ENCODE assay signal across 21 cellular contexts in genomic region chr9:83133316-83133715, GRCh38.
"Had no signal": no experiment of that assay in that cellular context is flagged by ENCODE, and none has a peak within 500 bp of the region (broad histone marks: within the 10 kb centered on the region; RNA-seq: fewer than 3 reads in every experiment).

No MANE protein-coding gene starts in this region.

- H3K9me3 ChIP-seq: mucosa of descending colon, pancreas, sigmoid colon, thoracic aorta had no signal

- H3K4me3 Mint-ChIP-seq: effector memory CD8-positive, alpha-beta T cell; natural killer cell treated with Interleukin-12 subunit alpha and Interleukin-12 subunit beta and Interleukin-15 and Interleukin-18, amount 100 ng/mL, for 72 hours; neural progenitor cell; stimulated activated naive B cell treated with anti-CD40 and anti-IgM and Interleukin-4, amounts not matched to agents 10 μg/mL and 1 μg/mL and 100 μg/mL, for 72 hours; stimulated activated naive CD8-positive, alpha-beta T cell treated with anti-CD3 and anti-CD28 coated beads, Interleukin-15, amount 100 ng/mL, for 72 hours had no signal

- H3K4me3 ChIP-seq: mucosa of descending colon, neural progenitor cell, pancreas, sigmoid colon, skin epidermis, thoracic aorta had no signal

- H3K36me3 Mint-ChIP-seq: natural killer cell treated with Interleukin-12 subunit alpha and Interleukin-12 subunit beta and Interleukin-15 and Interleukin-18, amount 100 ng/mL, for 72 hours; neural progenitor cell; stimulated activated naive B cell treated with anti-CD40 and anti-IgM and Interleukin-4, amounts not matched to agents 10 μg/mL and 1 μg/mL and 100 μg/mL, for 72 hours had no signal

- H3K27me3 ChIP-seq: foreskin keratinocyte, neural progenitor cell, pancreas, sigmoid colon had no signal

- H3K4me1 Mint-ChIP-seq: stimulated activated naive B cell treated with anti-CD40 and anti-IgM and Interleukin-4, amounts not matched to agents 10 μg/mL and 1 μg/mL and 100 μg/mL, for 72 hours; stimulated activated naive CD8-positive, alpha-beta T cell treated with anti-CD3 and anti-CD28 coated beads, Interleukin-15, amount 100 ng/mL, for 72 hours had no signal

- ATAC-seq: effector memory CD8-positive, alpha-beta T cell; foreskin keratinocyte; natural killer cell treated with Interleukin-12 subunit alpha and Interleukin-12 subunit beta and Interleukin-15 and Interleukin-18, amount 100 ng/mL, for 72 hours; stimulated activated naive B cell treated with anti-CD40 and anti-IgM and Interleukin-4, amounts not matched to agents 10 μg/mL and 1 μg/mL and 100 μg/mL, for 72 hours; stimulated activated naive CD8-positive, alpha-beta T cell treated with anti-CD3 and anti-CD28 coated beads, Interleukin-15, amount 100 ng/mL, for 72 hours had no signal

- H3K27ac Mint-ChIP-seq: effector memory CD8-positive, alpha-beta T cell; natural killer cell treated with Interleukin-12 subunit alpha and Interleukin-12 subunit beta and Interleukin-15 and Interleukin-18, amount 100 ng/mL, for 72 hours; neural progenitor cell; progenitor cell of endocrine pancreas; stimulated activated naive B cell treated with anti-CD40 and anti-IgM and Interleukin-4, amounts not matched to agents 10 μg/mL and 1 μg/mL and 100 μg/mL, for 72 hours; stimulated activated naive CD8-positive, alpha-beta T cell treated with anti-CD3 and anti-CD28 coated beads, Interleukin-15, amount 100 ng/mL, for 72 hours had no signal

- H3K36me3 ChIP-seq: neural progenitor cell, pancreas, sigmoid colon, thoracic aorta had no signal

- H3K9me3 Mint-ChIP-seq: stimulated activated naive CD8-positive, alpha-beta T cell treated with anti-CD3 and anti-CD28 coated beads, Interleukin-15, amount 100 ng/mL, for 72 hours had no signal

- H3K9ac ChIP-seq: neural progenitor cell had no signal

- DNase-seq: effector memory CD8-positive, alpha-beta T cell; erythroblast; foreskin keratinocyte; head of caudate nucleus; hippocampal formation; nucleus accumbens; pancreas; retina; sigmoid colon; stimulated activated CD4-positive, alpha-beta T cell treated with anti-CD3 and anti-CD28 coated beads, Interleukin-2, amount 100 ng/mL, for 24 hours; stimulated activated CD4-positive, alpha-beta T cell treated with anti-CD3 and anti-CD28 coated beads, Interleukin-4, amount 100 ng/mL, for 4 hours; stimulated activated naive B cell treated with anti-CD40 and anti-IgM and Interleukin-4, amounts not matched to agents 10 μg/mL and 1 μg/mL and 100 μg/mL, for 72 hours; stimulated activated naive CD8-positive, alpha-beta T cell treated with anti-CD3 and anti-CD28 coated beads, Interleukin-15, amount 100 ng/mL, for 72 hours; substantia nigra; trophoblast cell had no signal

- H3K4me2 ChIP-seq: neural progenitor cell had no signal

- H3K27ac ChIP-seq: foreskin keratinocyte, neural progenitor cell, sigmoid colon, skin epidermis, thoracic aorta had no signal

- FAIRE-seq: pancreas had no signal

- H3K27me3 Mint-ChIP-seq: effector memory CD8-positive, alpha-beta T cell; natural killer cell treated with Interleukin-12 subunit alpha and Interleukin-12 subunit beta and Interleukin-15 and Interleukin-18, amount 100 ng/mL, for 72 hours; progenitor cell of endocrine pancreas; stimulated activated naive CD8-positive, alpha-beta T cell treated with anti-CD3 and anti-CD28 coated beads, Interleukin-15, amount 100 ng/mL, for 72 hours had no signal

- H3K4me1 ChIP-seq: foreskin keratinocyte, neural progenitor cell, sigmoid colon had no signal
